ENCODE assay signal across 8 cellular contexts in the genomic region with DNA sequence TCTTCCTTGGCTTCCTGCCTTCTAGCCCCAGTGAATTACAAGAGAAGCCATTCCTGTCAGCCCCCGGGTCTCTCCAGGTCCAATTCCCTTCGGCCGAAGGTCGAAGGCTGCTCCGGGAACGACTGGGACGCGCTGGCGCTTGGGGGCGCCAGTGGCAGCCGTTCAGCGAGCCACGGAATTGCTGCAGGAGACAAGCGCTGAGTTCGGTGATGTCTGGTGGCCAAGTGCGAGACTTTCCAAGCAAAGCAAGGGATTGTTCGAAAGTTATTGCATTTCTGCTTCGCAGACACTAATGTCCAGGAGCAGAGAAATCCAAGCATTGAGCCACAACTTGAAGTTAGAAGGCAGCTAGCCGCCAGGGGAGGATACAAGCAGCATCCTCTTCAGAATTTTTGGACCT. TPM values are rescaled to one million over a fixed set of nuclear protein-coding genes. Genes with fewer than 3 reads are reported as not detected.
DNase-seq lines count a peak whose midpoint lies in the region; ATAC-seq and TF ChIP-seq lines count a peak whose summit lies in the region.

No MANE protein-coding gene starts in this region.

- no peak overlapping the region for H4K8ac ChIP-seq in neuronal stem cell (ENCODE audit: low read depth, low read length)

- no peak overlapping the region for H3K27ac ChIP-seq in neuronal stem cell (replicated peaks; ENCODE audit: low read length)

- peaks cover 17 to 44% (median 32%) of the 10 kb centered on the region in 3 experiments for H3K27me3 ChIP-seq in neuronal stem cell (ENCODE audit: control insufficient read depth in 3 of 3, insufficient read depth in 3 of 3, low read depth in 1 of 3, low read length in 3 of 3)

- H3K9me3 ChIP-seq in neuronal stem cell (replicated peaks in 1 of 2; ENCODE audit: control insufficient read depth in 2 of 2, insufficient read depth in 1 of 2, low read depth in 1 of 2, low read length in 2 of 2): no peaks in the 10 kb centered on the region

- peak overlapping the region; percentile 84 for H2AFZ ChIP-seq in neuronal stem cell (ENCODE audit: low read length)

- H3K4ac ChIP-seq in neuronal stem cell (ENCODE audit: low read length): no peak overlapping the region

- peaks cover 12 to 14% of the 10 kb centered on the region in 2 donors for H3K4me1 ChIP-seq in neuronal stem cell (ENCODE audit: control insufficient read depth in 2 of 2, insufficient read depth in 1 of 2, low read depth in 1 of 2, low read length in 2 of 2)

- ATAC-seq in GM18502 (IDR thresholded peaks at IDR 0.05; ENCODE audit: poor library complexity, unreplicated experiment) (no peak), GM21390 (IDR thresholded peaks at IDR 0.05; ENCODE audit: unreplicated experiment) (no peak)

- no peak overlapping the region for H2BK12ac ChIP-seq in neuronal stem cell (ENCODE audit: low read length)

- H3K4me2 ChIP-seq in neuronal stem cell (ENCODE audit: insufficient read depth, low read length, poor library complexity, severe bottlenecking): peak overlapping the region; percentile 97

- peak; percentile 63 for TF ChIP-seq CTCF in epithelial cell of proximal tubule (conservative IDR thresholded peaks at IDR 0.05; ENCODE audit: low read depth, low read length)

- H3K14ac ChIP-seq in neuronal stem cell (ENCODE audit: low read length): no peak overlapping the region

- no peak overlapping the region for H2BK15ac ChIP-seq in neuronal stem cell (ENCODE audit: low read length)

- WGBS in neuronal stem cell (ENCODE audit: extremely low coverage in 2 of 2, insufficient read length in 2 of 2, insufficient replicate concordance in 1 of 2), 2 donors: no CpG with 5 or more reads among the region's 19 CpGs

- DNase-seq in SIG-M5 treated with dmso at 0.1 percent for 504 hours (lab: John Stamatoyannopoulos, UW; ENCODE audit: unreplicated experiment): peak; percentile 48
- no peak for DNase-seq in SIG-M5 (lab: John Stamatoyannopoulos, UW)
- peak; percentile 19 for DNase-seq in NCI-H510A treated with DMSO at 0.1 percent for 48 hours (lab: John Stamatoyannopoulos, UW)
- no peak for DNase-seq in epithelial cell of proximal tubule (ENCODE audit: low read depth)
- peak; percentile 49 for DNase-seq in neuronal stem cell (ENCODE audit: low spot score)
- no peak for DNase-seq in GM19238 (ENCODE audit: insufficient read length, low spot score)

- H2BK5ac ChIP-seq in neuronal stem cell (ENCODE audit: low read length): no peak overlapping the region

- H3K18ac ChIP-seq in neuronal stem cell (ENCODE audit: low read length): no peak overlapping the region

- no peak overlapping the region for H4K91ac ChIP-seq in neuronal stem cell (ENCODE audit: low read depth, low read length, poor library complexity)

- H3K79me1 ChIP-seq in neuronal stem cell (ENCODE audit: low read depth, low read length): no peaks in the 10 kb centered on the region

- H3K4me3 ChIP-seq in epithelial cell of proximal tubule (ENCODE audit: low read depth, low read length): peak overlapping the region; percentile 11
- peak overlapping the region in 1 of 2 donors; percentile 79 for H3K4me3 ChIP-seq in neuronal stem cell (ENCODE audit: low read length in 2 of 2)

- no peak overlapping the region for H2AK5ac ChIP-seq in neuronal stem cell (ENCODE audit: low read depth, low read length)

- H2BK120ac ChIP-seq in neuronal stem cell (ENCODE audit: low read depth, low read length): no peak overlapping the region

- no peaks in the 10 kb centered on the region for H3K36me3 ChIP-seq in neuronal stem cell (replicated peaks in 1 of 2; ENCODE audit: control insufficient read depth in 2 of 2, insufficient read depth in 2 of 2, low read length in 2 of 2)

- no peak overlapping the region for H3K9ac ChIP-seq in neuronal stem cell (ENCODE audit: low read depth, low read length, poor library complexity)

- H3K23ac ChIP-seq in neuronal stem cell (ENCODE audit: low read depth, low read length, poor library complexity): no peak overlapping the region

RNA-seq across cellular contexts. Expression of a gene that starts 1.1 kb away (rescaled TPM):
- total RNA-seq in epithelial cell of proximal tubule: 0.40 and 0.94 TPM in 2 replicates
- 0.10 TPM for polyA plus RNA-seq in neuronal stem cell (2013, experiment 1 of 2)
- 0.06 TPM for polyA plus RNA-seq in neuronal stem cell (2013, experiment 2 of 2)

Comparison
In these comparisons a context has a peak if more than half of its experiments do, and no peak if none do; other contexts are left out.
1. DNase-seq: peak in SIG-M5 treated with dmso at 0.1 percent for 504 hours (single experiment), NCI-H510A treated with DMSO at 0.1 percent for 48 hours (single experiment) and neuronal stem cell (single experiment); none in SIG-M5 (single experiment), epithelial cell of proximal tubule (single experiment) and GM19238 (single experiment).